16 cellular contexts compared by ENCODE assay signal in genomic region chr10:31145986-31146385, GRCh38.
A peak's percentile ranks its signal among the peaks of the same experiment; 100 is the strongest.
DNase-seq lines count a peak whose midpoint lies in the region; ATAC-seq and TF ChIP-seq lines count a peak whose summit lies in the region.
"Had no signal": no experiment of that assay in that cellular context is flagged by ENCODE, and none has a peak within 500 bp of the region (broad histone marks: within the 10 kb centered on the region; RNA-seq: fewer than 3 reads in every experiment).

No MANE protein-coding gene starts in this region.

- no peak for DNase-seq in T-helper 1 cell
- DNase-seq in WTC11 (ENCODE audit: low spot score): no peak
- no peak for DNase-seq in hepatocyte (ENCODE audit: low spot score)
- no peak for DNase-seq in gastrocnemius medialis
- no peak for DNase-seq in islet precursor cell
- DNase-seq in OCI-M2 (lab: John Stamatoyannopoulos, UW; ENCODE audit: unreplicated experiment): no peak
- DNase-seq in HUDEP-2 (lab: John Stamatoyannopoulos, UW; ENCODE audit: unreplicated experiment in 76 of 76): no peak
- DNase-seq: activated naive CD4-positive, alpha-beta T cell; CD4-positive, CD25-positive, alpha-beta regulatory T cell; immature natural killer cell; KG1; NCI-H1417; substantia nigra had no signal

- no peaks in the 10 kb centered on the region for H3K9me3 Mint-ChIP-seq in T-helper 1 cell treated with Interleukin-12 subunit alpha and Interleukin-12 subunit beta and Interleukin-4 antibody, amounts not matched to agents 30 μg/mL and 1 μg/mL, for 36 hours
- peaks cover 3% of the 10 kb centered on the region; the same call in 1 of the 2 replicates for H3K9me3 Mint-ChIP-seq in WTC11

- peaks cover 2% of the 10 kb centered on the region for H3K36me3 Mint-ChIP-seq in T-helper 1 cell treated with Interleukin-12 subunit alpha and Interleukin-12 subunit beta and Interleukin-4 antibody, amounts not matched to agents 30 μg/mL and 1 μg/mL, for 36 hours (ENCODE audit: low read depth)
- H3K36me3 Mint-ChIP-seq in WTC11: no peaks in the 10 kb centered on the region
- H3K36me3 Mint-ChIP-seq: CD4-positive, CD25-positive, alpha-beta regulatory T cell; immature natural killer cell had no signal

- H3K27me3 ChIP-seq in hepatocyte: no peaks in the 10 kb centered on the region
- no peaks in the 10 kb centered on the region for H3K27me3 ChIP-seq in gastrocnemius medialis

- H3K36me3 ChIP-seq in hepatocyte (replicated peaks; ENCODE audit: insufficient read depth, low read depth) (no peaks in the 10 kb centered on the region), gastrocnemius medialis (no peaks in the 10 kb centered on the region)

- H4K20me1 ChIP-seq in hepatocyte (ENCODE audit: insufficient read depth, poor library complexity, severe bottlenecking): no peaks in the 10 kb centered on the region

- H3K4me3 ChIP-seq in hepatocyte (no peak overlapping the region), gastrocnemius medialis (no peak overlapping the region)

- no peaks in the 10 kb centered on the region for H3K27me3 Mint-ChIP-seq in T-helper 1 cell treated with Interleukin-12 subunit alpha and Interleukin-12 subunit beta and Interleukin-4 antibody, amounts not matched to agents 30 μg/mL and 1 μg/mL, for 36 hours (ENCODE audit: low read depth)
- H3K27me3 Mint-ChIP-seq in WTC11 (ENCODE audit: low read depth): no peaks in the 10 kb centered on the region; the same call in 1 of the 2 replicates

- CTCF ChIA-PET in WTC11 (lab: Charles Lee): interaction anchor here (1.0 kb wide), 1 partner anchor 40 kb away, joined by 3 read pairs; no protein-coding TSS in a partner anchor

- no peaks in the 10 kb centered on the region for H3K79me2 ChIP-seq in hepatocyte
- H3K79me2 ChIP-seq: parathyroid adenoma had no signal

- peak overlapping the region; percentile 61 for H3K27ac Mint-ChIP-seq in T-helper 1 cell treated with Interleukin-12 subunit alpha and Interleukin-12 subunit beta and Interleukin-4 antibody, amounts not matched to agents 30 μg/mL and 1 μg/mL, for 36 hours
- peak overlapping the region; percentile 84; the same call in 1 of the 2 replicates for H3K27ac Mint-ChIP-seq in WTC11
- H3K27ac Mint-ChIP-seq: CD4-positive, CD25-positive, alpha-beta regulatory T cell; immature natural killer cell had no signal

- WGBS in hepatocyte (ENCODE audit: low lambda C conversion rate, missing lambda C conversion rate): 85% methylated on average over 5 of the region's 5 CpGs

- H3K4me3 Mint-ChIP-seq in T-helper 1 cell treated with Interleukin-12 subunit alpha and Interleukin-12 subunit beta and Interleukin-4 antibody, amounts not matched to agents 30 μg/mL and 1 μg/mL, for 36 hours: no peak overlapping the region
- H3K4me3 Mint-ChIP-seq in WTC11: no peak overlapping the region
- H3K4me3 Mint-ChIP-seq: CD4-positive, CD25-positive, alpha-beta regulatory T cell; immature natural killer cell had no signal

- H3K27ac ChIP-seq in hepatocyte (no peak overlapping the region), gastrocnemius medialis (peak overlapping the region; percentile 20 to 42 (median 34))
- H3K27ac ChIP-seq: 22Rv1, parathyroid adenoma had no signal

- TF ChIP-seq CTCF in WTC11 (IDR thresholded peaks at IDR 0.05): no peak
- no peak for TF ChIP-seq CTCF in hepatocyte (IDR thresholded peaks at IDR 0.05; ENCODE audit: poor library complexity)
- TF ChIP-seq CTCF in gastrocnemius medialis (IDR thresholded peaks at IDR 0.05 in 4 of 5, conservative IDR thresholded peaks at IDR 0.05 in 1 of 5): no peak

- no peak for TF ChIP-seq POLR2A in gastrocnemius medialis (IDR thresholded peaks at IDR 0.05)

- H3K4me1 ChIP-seq in hepatocyte (ENCODE audit: insufficient read depth) (no peaks in the 10 kb centered on the region), gastrocnemius medialis (peaks cover 7% of the 10 kb centered on the region in 2 donors)
- H3K4me1 ChIP-seq: parathyroid adenoma had no signal

- in situ Hi-C loops in gastrocnemius medialis (cut with MboI; ENCODE audit: low sequenced_read_pairs in 4 of 4): no loop called here

- no peaks in the 10 kb centered on the region for H3K9me2 ChIP-seq in hepatocyte (replicated peaks; ENCODE audit: insufficient read depth)

- H3K9me3 ChIP-seq in hepatocyte (ENCODE audit: low read depth) (no peaks in the 10 kb centered on the region), gastrocnemius medialis (no peaks in the 10 kb centered on the region)

- ATAC-seq in WTC11 (no peak; the same call in 1 of the 2 replicates), gastrocnemius medialis (no peak)

- no peak overlapping the region for H3K4me2 ChIP-seq in hepatocyte

- intact Hi-C loops in gastrocnemius medialis (cut with DNase I; ENCODE audit: low total_unique reads): no loop called here

- POLR2A ChIA-PET in WTC11 (lab: Charles Lee): interaction anchor here (0.6 kb wide), 1 partner anchor 73 kb away, joined by 4 read pairs; no protein-coding TSS in a partner anchor

- peaks cover 28% of the 10 kb centered on the region for H3K4me1 Mint-ChIP-seq in T-helper 1 cell treated with Interleukin-12 subunit alpha and Interleukin-12 subunit beta and Interleukin-4 antibody, amounts not matched to agents 30 μg/mL and 1 μg/mL, for 36 hours (ENCODE audit: low read depth)
- peaks cover 22% of the 10 kb centered on the region for H3K4me1 Mint-ChIP-seq in WTC11
- H3K4me1 Mint-ChIP-seq: CD4-positive, CD25-positive, alpha-beta regulatory T cell had no signal

- H2AFZ ChIP-seq in hepatocyte: peak overlapping the region; percentile 28
- H2AFZ ChIP-seq: parathyroid adenoma had no signal

TF ChIP-seq in WTC11, 78 proteins besides CTCF, POLR2A, EP300 and RAD21:
- TF ChIP-seq, protein P1, sequence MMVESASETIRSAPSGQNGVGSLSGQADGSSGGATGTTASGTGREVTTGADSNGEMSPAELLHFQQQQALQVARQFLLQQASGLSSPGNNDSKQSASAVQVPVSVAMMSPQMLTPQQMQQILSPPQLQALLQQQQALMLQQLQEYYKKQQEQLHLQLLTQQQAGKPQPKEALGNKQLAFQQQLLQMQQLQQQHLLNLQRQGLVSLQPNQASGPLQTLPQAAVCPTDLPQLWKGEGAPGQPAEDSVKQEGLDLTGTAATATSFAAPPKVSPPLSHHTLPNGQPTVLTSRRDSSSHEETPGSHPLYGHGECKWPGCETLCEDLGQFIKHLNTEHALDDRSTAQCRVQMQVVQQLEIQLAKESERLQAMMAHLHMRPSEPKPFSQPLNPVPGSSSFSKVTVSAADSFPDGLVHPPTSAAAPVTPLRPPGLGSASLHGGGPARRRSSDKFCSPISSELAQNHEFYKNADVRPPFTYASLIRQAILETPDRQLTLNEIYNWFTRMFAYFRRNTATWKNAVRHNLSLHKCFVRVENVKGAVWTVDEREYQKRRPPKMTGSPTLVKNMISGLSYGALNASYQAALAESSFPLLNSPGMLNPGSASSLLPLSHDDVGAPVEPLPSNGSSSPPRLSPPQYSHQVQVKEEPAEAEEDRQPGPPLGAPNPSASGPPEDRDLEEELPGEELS (CRISPR knock-in tag; IDR thresholded peaks at IDR 0.05): no peak
- TF ChIP-seq, protein P2, sequence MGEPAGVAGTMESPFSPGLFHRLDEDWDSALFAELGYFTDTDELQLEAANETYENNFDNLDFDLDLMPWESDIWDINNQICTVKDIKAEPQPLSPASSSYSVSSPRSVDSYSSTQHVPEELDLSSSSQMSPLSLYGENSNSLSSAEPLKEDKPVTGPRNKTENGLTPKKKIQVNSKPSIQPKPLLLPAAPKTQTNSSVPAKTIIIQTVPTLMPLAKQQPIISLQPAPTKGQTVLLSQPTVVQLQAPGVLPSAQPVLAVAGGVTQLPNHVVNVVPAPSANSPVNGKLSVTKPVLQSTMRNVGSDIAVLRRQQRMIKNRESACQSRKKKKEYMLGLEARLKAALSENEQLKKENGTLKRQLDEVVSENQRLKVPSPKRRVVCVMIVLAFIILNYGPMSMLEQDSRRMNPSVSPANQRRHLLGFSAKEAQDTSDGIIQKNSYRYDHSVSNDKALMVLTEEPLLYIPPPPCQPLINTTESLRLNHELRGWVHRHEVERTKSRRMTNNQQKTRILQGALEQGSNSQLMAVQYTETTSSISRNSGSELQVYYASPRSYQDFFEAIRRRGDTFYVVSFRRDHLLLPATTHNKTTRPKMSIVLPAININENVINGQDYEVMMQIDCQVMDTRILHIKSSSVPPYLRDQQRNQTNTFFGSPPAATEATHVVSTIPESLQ (CRISPR knock-in tag; IDR thresholded peaks at IDR 0.05): no peak
- TF ChIP-seq, protein P3, sequence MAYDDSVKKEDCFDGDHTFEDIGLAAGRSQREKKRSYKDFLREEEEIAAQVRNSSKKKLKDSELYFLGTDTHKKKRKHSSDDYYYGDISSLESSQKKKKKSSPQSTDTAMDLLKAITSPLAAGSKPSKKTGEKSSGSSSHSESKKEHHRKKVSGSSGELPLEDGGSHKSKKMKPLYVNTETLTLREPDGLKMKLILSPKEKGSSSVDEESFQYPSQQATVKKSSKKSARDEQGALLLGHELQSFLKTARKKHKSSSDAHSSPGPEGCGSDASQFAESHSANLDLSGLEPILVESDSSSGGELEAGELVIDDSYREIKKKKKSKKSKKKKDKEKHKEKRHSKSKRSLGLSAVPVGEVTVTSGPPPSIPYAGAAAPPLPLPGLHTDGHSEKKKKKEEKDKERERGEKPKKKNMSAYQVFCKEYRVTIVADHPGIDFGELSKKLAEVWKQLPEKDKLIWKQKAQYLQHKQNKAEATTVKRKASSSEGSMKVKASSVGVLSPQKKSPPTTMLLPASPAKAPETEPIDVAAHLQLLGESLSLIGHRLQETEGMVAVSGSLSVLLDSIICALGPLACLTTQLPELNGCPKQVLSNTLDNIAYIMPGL (CRISPR knock-in tag; IDR thresholded peaks at IDR 0.05): no peak
- TF ChIP-seq CREM (CRISPR knock-in tag; IDR thresholded peaks at IDR 0.05) (no peak), TEAD1 (CRISPR knock-in tag; IDR thresholded peaks at IDR 0.05) (no peak), KAT7 (CRISPR knock-in tag; IDR thresholded peaks at IDR 0.05; ENCODE audit: borderline replicate concordance) (no peak), SMAD3 (CRISPR knock-in tag; IDR thresholded peaks at IDR 0.05; ENCODE audit: borderline replicate concordance) (no peak), ATF1 (CRISPR knock-in tag; IDR thresholded peaks at IDR 0.05) (no peak), IRF2 (CRISPR knock-in tag; IDR thresholded peaks at IDR 0.05; ENCODE audit: borderline replicate concordance, low read depth) (no peak), EMX1 (CRISPR knock-in tag; IDR thresholded peaks at IDR 0.05) (no peak), ELF4 (CRISPR knock-in tag; IDR thresholded peaks at IDR 0.05; ENCODE audit: low read depth) (no peak), NFATC4 (CRISPR knock-in tag; IDR thresholded peaks at IDR 0.05) (no peak)
